Comparison of ENCODE assay signal across 1 cellular context in genomic region chr2:20571644-20572215, GRCh38.
TF ChIP-seq lines count a peak whose summit lies in the region.

No MANE protein-coding gene starts in this region.

TF ChIP-seq in HepG2, 621 proteins besides CTCF, POLR2A, EP300 and RAD21 (continued from another document and continues in another):
- TF ChIP-seq ZBTB40 (IDR thresholded peaks at IDR 0.05) (no peak), ZBTB40 (CRISPR knock-in tag; IDR thresholded peaks at IDR 0.05) (no peak), ZNF513 (CRISPR knock-in tag; conservative IDR thresholded peaks at IDR 0.05) (no peak), CBFB (CRISPR knock-in tag; IDR thresholded peaks at IDR 0.05) (0 out of 2 replicates have a peak, but pooled peaks have one; percentile 34), SIX1 (CRISPR knock-in tag; IDR thresholded peaks at IDR 0.05; ENCODE audit: borderline replicate concordance) (no peak), ZNF224 (CRISPR knock-in tag; IDR thresholded peaks at IDR 0.05) (no peak), NFIC (IDR thresholded peaks at IDR 0.05; ENCODE audit: low read length) (no peak), ZNF691 (CRISPR knock-in tag; IDR thresholded peaks at IDR 0.05; ENCODE audit: borderline replicate concordance, low read depth) (no peak), GTF2F1 (IDR thresholded peaks at IDR 0.05; ENCODE audit: low read length) (no peak), ZNF580 (CRISPR knock-in tag; IDR thresholded peaks at IDR 0.05; ENCODE audit: borderline replicate concordance, low read depth) (no peak), ZUFSP (CRISPR knock-in tag; IDR thresholded peaks at IDR 0.05; ENCODE audit: borderline replicate concordance) (no peak), ARNTL (CRISPR knock-in tag; IDR thresholded peaks at IDR 0.05) (no peak), ZKSCAN5 (CRISPR knock-in tag; IDR thresholded peaks at IDR 0.05) (no peak), ZBTB21 (CRISPR knock-in tag; IDR thresholded peaks at IDR 0.05) (no peak), ZNF547 (CRISPR knock-in tag; IDR thresholded peaks at IDR 0.05) (no peak), ATF7-NPFF (CRISPR knock-in tag; IDR thresholded peaks at IDR 0.05; ENCODE audit: low read depth) (no peak), ZNF280B (CRISPR knock-in tag; IDR thresholded peaks at IDR 0.05; ENCODE audit: borderline replicate concordance) (0 out of 2 replicates have a peak, but pooled peaks have one; percentile 7), ZNF563 (CRISPR knock-in tag; IDR thresholded peaks at IDR 0.05) (no peak), SMYD3 (CRISPR knock-in tag; IDR thresholded peaks at IDR 0.05) (no peak), LRRFIP1 (CRISPR knock-in tag; conservative IDR thresholded peaks at IDR 0.05) (no peak), RELA (CRISPR knock-in tag; IDR thresholded peaks at IDR 0.05) (no peak), ZBTB8A (CRISPR knock-in tag; IDR thresholded peaks at IDR 0.05; ENCODE audit: borderline replicate concordance, low read depth) (no peak), SMAD3 (CRISPR knock-in tag; IDR thresholded peaks at IDR 0.05) (no peak), CC2D1A (CRISPR knock-in tag; IDR thresholded peaks at IDR 0.05) (no peak), ZNF615 (CRISPR knock-in tag; IDR thresholded peaks at IDR 0.05; ENCODE audit: borderline replicate concordance) (no peak), ZNF251 (CRISPR knock-in tag; IDR thresholded peaks at IDR 0.05) (no peak), ELF4 (CRISPR knock-in tag; IDR thresholded peaks at IDR 0.05; ENCODE audit: borderline replicate concordance) (no peak), EED (CRISPR knock-in tag; IDR thresholded peaks at IDR 0.05) (peak; percentile 53; the same call in 1 of the 2 replicates), U2AF1 (optimal IDR thresholded peaks at IDR 0.05; ENCODE audit: low read depth, low read length) (no peak), ZNF629 (CRISPR knock-in tag; conservative IDR thresholded peaks at IDR 0.05) (no peak), SALL1 (CRISPR knock-in tag; IDR thresholded peaks at IDR 0.05) (0 out of 2 replicates have a peak, but pooled peaks have one; percentile 8), ZNF773 (CRISPR knock-in tag; IDR thresholded peaks at IDR 0.05; ENCODE audit: borderline replicate concordance) (no peak), TIGD3 (CRISPR knock-in tag; IDR thresholded peaks at IDR 0.05; ENCODE audit: borderline replicate concordance) (no peak), ARHGAP35 (CRISPR knock-in tag; IDR thresholded peaks at IDR 0.05; ENCODE audit: borderline replicate concordance) (0 out of 2 replicates have a peak, but pooled peaks have one; percentile 39), ELK4 (CRISPR knock-in tag; IDR thresholded peaks at IDR 0.05; ENCODE audit: borderline replicate concordance) (no peak), KLF9 (CRISPR knock-in tag; IDR thresholded peaks at IDR 0.05; ENCODE audit: low read depth) (no peak), ZNF343 (CRISPR knock-in tag; IDR thresholded peaks at IDR 0.05) (no peak), RFXANK (CRISPR knock-in tag; IDR thresholded peaks at IDR 0.05) (no peak), EHMT2 (IDR thresholded peaks at IDR 0.05; ENCODE audit: borderline replicate concordance, low read depth, low read length) (no peak), ZNF713 (CRISPR knock-in tag; IDR thresholded peaks at IDR 0.05) (no peak), RXRB (CRISPR knock-in tag; IDR thresholded peaks at IDR 0.05; ENCODE audit: borderline replicate concordance) (no peak), ZNF33A (CRISPR knock-in tag; IDR thresholded peaks at IDR 0.05; ENCODE audit: borderline replicate concordance) (no peak)
